9 cellular contexts compared by ENCODE assay signal in genomic region chr5:36777105-36777757, GRCh38.
DNase-seq lines count a peak whose midpoint lies in the region; TF ChIP-seq lines count a peak whose summit lies in the region.
"Had no signal": no experiment of that assay in that cellular context is flagged by ENCODE, and none has a peak within 500 bp of the region (broad histone marks: within the 10 kb centered on the region; RNA-seq: fewer than 3 reads in every experiment).

No MANE protein-coding gene starts in this region.

- no peak for TF ChIP-seq CTCF in GM20000 (IDR thresholded peaks at IDR 0.05; ENCODE audit: extremely low read depth, missing control alignments)
- TF ChIP-seq CTCF in fibroblast of the aortic adventitia (IDR thresholded peaks at IDR 0.05; ENCODE audit: insufficient read depth, low read length), result peak; percentile 48
- peak in 2 of 4 experiments; percentile 12 to 27 for TF ChIP-seq CTCF in prostate gland (IDR thresholded peaks at IDR 0.05)

- H3K27me3 ChIP-seq in NT2/D1 (ENCODE audit: insufficient read depth, insufficient read length) (no peaks in the 10 kb centered on the region), prostate gland (replicated peaks; ENCODE audit: insufficient read depth) (no peaks in the 10 kb centered on the region)

- H3K9me3 ChIP-seq in NT2/D1 (ENCODE audit: insufficient read depth, low read length) (no peaks in the 10 kb centered on the region), prostate gland (no peaks in the 10 kb centered on the region)
- H3K9me3 ChIP-seq: SJSA1 had no signal

- H3K4me3 ChIP-seq in NT2/D1 (ENCODE audit: insufficient read length, low read depth) (no peak overlapping the region), fibroblast of the aortic adventitia (ENCODE audit: low read depth, low read length) (no peak overlapping the region), prostate gland (no peak overlapping the region)
- H3K4me3 ChIP-seq: SJSA1 had no signal

- H3K36me3 ChIP-seq in NT2/D1 (ENCODE audit: insufficient read depth, insufficient read length, low read length) (no peaks in the 10 kb centered on the region), prostate gland (no peaks in the 10 kb centered on the region)
- H3K36me3 ChIP-seq: SJSA1 had no signal

- 21% methylated on average over 5 of the region's 5 CpGs for WGBS in prostate gland

- intact Hi-C loops in prostate gland (cut with DNase I), result no loop called here

- no peak overlapping the region for H3K9ac ChIP-seq in NT2/D1 (ENCODE audit: insufficient read length, low read depth)

- H3K27ac ChIP-seq in prostate gland, result no peak overlapping the region
- H3K27ac ChIP-seq: SJSA1 had no signal

- TF ChIP-seq POLR2A in prostate gland (IDR thresholded peaks at IDR 0.05), result no peak

- DNase-seq in GM20000 (ENCODE audit: low spot score) (peak; percentile 20), NT2/D1 (ENCODE audit: low read depth, low spot score) (peak; percentile 23), fibroblast of the aortic adventitia (ENCODE audit: low read depth) (peak; percentile 31), putamen (ENCODE audit: low spot score) (peak; percentile 2), DMS79 (lab: John Stamatoyannopoulos, UW) (no peak), prostate gland (ENCODE audit: low spot score) (no peak), LoVo (ENCODE audit: low spot score) (no peak), AML-193 (lab: John Stamatoyannopoulos, UW) (no peak)

- no peaks in the 10 kb centered on the region for H3K4me1 ChIP-seq in NT2/D1 (ENCODE audit: insufficient read depth, insufficient read length)
- no peaks in the 10 kb centered on the region for H3K4me1 ChIP-seq in prostate gland (replicated peaks)
- H3K4me1 ChIP-seq: SJSA1 had no signal

Comparison
In these comparisons a context has a peak if more than half of its experiments do, and no peak if none do; other contexts are left out.
1. DNase-seq: peak in GM20000 (single experiment), NT2/D1 (single experiment), fibroblast of the aortic adventitia (single experiment) and putamen (single experiment); none in DMS79 (single experiment), prostate gland (single experiment), LoVo (single experiment) and AML-193 (0 of 2).